ENCODE assay signal across 1 cellular context in the genomic region with DNA sequence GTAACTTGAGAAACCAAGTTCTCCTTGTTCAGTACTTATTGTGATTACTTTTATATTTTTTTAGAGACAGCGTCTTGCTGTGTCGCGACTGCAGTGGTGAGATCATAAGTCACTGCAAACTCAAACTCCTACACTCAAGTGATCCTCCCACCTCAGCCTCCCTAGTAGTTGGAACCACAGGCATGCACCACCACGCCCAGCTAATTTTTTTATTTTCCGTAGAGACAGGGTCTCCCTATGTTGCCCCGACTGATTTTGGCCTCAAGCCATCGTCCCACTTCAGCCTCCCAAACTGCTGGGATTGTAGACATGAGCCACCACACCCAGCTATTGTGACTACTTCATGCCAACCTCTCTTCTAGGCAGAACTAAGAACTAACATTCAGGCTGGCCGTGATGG.
TF ChIP-seq lines count a peak whose summit lies in the region.

No MANE protein-coding gene starts in this region.

TF ChIP-seq in H1, 55 proteins besides CTCF, POLR2A, EP300 and RAD21:
- no peak for TF ChIP-seq SP2 (IDR thresholded peaks at IDR 0.05; ENCODE audit: low read length)
- no peak for TF ChIP-seq POU5F1 (IDR thresholded peaks at IDR 0.05; ENCODE audit: low read depth, low read length)
- TF ChIP-seq YY1 (IDR thresholded peaks at IDR 0.05; ENCODE audit: low read depth, low read length), result no peak
- TF ChIP-seq EZH2 (IDR thresholded peaks at IDR 0.05; ENCODE audit: low read depth, low read length, severe bottlenecking), result no peak
- no peak for TF ChIP-seq ASH2L (IDR thresholded peaks at IDR 0.05; ENCODE audit: low read length)
- no peak for TF ChIP-seq MAFK (IDR thresholded peaks at IDR 0.05; ENCODE audit: low read depth, low read length)
